Comparison of ENCODE assay signal across 1 cellular context in genomic region chr3:194042947-194043346, GRCh38.
TF ChIP-seq lines count a peak whose summit lies in the region.

No MANE protein-coding gene starts in this region.

TF ChIP-seq in K562, 482 proteins besides CTCF, POLR2A, EP300 and RAD21 (continued from another document):
- TF ChIP-seq PRDM10 (IDR thresholded peaks at IDR 0.05; ENCODE audit: partially characterized antibody) (no peak), RBFOX2 (IDR thresholded peaks at IDR 0.05; ENCODE audit: low read depth, low read length) (no peak), ZBTB33 (CRISPR knock-in tag; IDR thresholded peaks at IDR 0.05) (no peak), IRF1 (CRISPR knock-in tag; IDR thresholded peaks at IDR 0.05; ENCODE audit: borderline replicate concordance) (no peak), SRSF3 (IDR thresholded peaks at IDR 0.05; ENCODE audit: insufficient read depth, low read length) (no peak), NCOA1 (IDR thresholded peaks at IDR 0.05; ENCODE audit: low read depth) (no peak), PCBP2 (IDR thresholded peaks at IDR 0.05; ENCODE audit: low read depth, low read length, poor library complexity, severe bottlenecking) (no peak), LCOR (CRISPR knock-in tag; IDR thresholded peaks at IDR 0.05) (no peak), USF2 (CRISPR knock-in tag; IDR thresholded peaks at IDR 0.05) (no peak), PURB (CRISPR knock-in tag; IDR thresholded peaks at IDR 0.05; ENCODE audit: low read depth) (no peak), ZNF23 (CRISPR knock-in tag; IDR thresholded peaks at IDR 0.05) (no peak), SMAD1 (IDR thresholded peaks at IDR 0.05; ENCODE audit: low read depth, low read length, partially characterized antibody) (no peak), ZNF212 (CRISPR knock-in tag; IDR thresholded peaks at IDR 0.05) (no peak), MEF2D (tag; conservative IDR thresholded peaks at IDR 0.05; ENCODE audit: low read depth) (no peak)
